In genomic region chr17:8248751-8249607, GRCh38 we compare ENCODE assay signal across 8 cellular contexts. TPM values are rescaled to one million over a fixed set of nuclear protein-coding genes. Genes with fewer than 3 reads are reported as not detected.
DNase-seq lines count a peak whose midpoint lies in the region; ATAC-seq and TF ChIP-seq lines count a peak whose summit lies in the region.

Gene PFAS (plus strand): TSS chr17:8249289. CDS start chr17:8253938, 4,649 bp downstream.

- peaks cover 0 to under 1% of the 10 kb centered on the region in 2 donors for H3K36me3 ChIP-seq in left lung

- H3K9me3 Mint-ChIP-seq in dendritic cell treated with granulocyte-macrophage colony-stimulating factor and Interleukin-4, amounts not matched to agents 40 ng/mL and 50 ng/mL, for 4 days = no peaks in the 10 kb centered on the region

- H3K27me3 ChIP-seq in left lung = no peaks in the 10 kb centered on the region

- peak; percentile 55 for ATAC-seq in GM19035 (IDR thresholded peaks at IDR 0.05; ENCODE audit: unreplicated experiment)
- ATAC-seq in HG03520 (IDR thresholded peaks at IDR 0.05; ENCODE audit: unreplicated experiment) = peak; percentile 45
- ATAC-seq in left lung = peak; percentile 78

- H3K9me3 ChIP-seq in left lung = no peaks in the 10 kb centered on the region

- H3K27ac Mint-ChIP-seq in dendritic cell treated with granulocyte-macrophage colony-stimulating factor and Interleukin-4, amounts not matched to agents 40 ng/mL and 50 ng/mL, for 4 days = peak within 1 kb of the TSS; percentile 99

- H3K4me3 ChIP-seq in left lung = peak within 1 kb of the TSS; percentile 77 to 81

- no peak for TF ChIP-seq CTCF in left lung (IDR thresholded peaks at IDR 0.05)

- no peaks in the 10 kb centered on the region for H3K27me3 Mint-ChIP-seq in dendritic cell treated with granulocyte-macrophage colony-stimulating factor and Interleukin-4, amounts not matched to agents 40 ng/mL and 50 ng/mL, for 4 days

- DNase-seq in AG20443 (ENCODE audit: low spot score) (peak; percentile 97), NCI-H748 (lab: John Stamatoyannopoulos, UW; ENCODE audit: unreplicated experiment) (peak; percentile 99), left lung (peak; percentile 95 to 99)
- peak; percentile 95 to 96 for DNase-seq in activated CD4-positive, alpha-beta T cell treated with anti-CD3 and anti-CD28 coated beads, Interleukin-2, amount 50 U/mL, for 24 hours (ENCODE audit: low read depth in 1 of 2, low spot score in 1 of 2)
- DNase-seq in stimulated activated CD4-positive, alpha-beta T cell treated with anti-CD3 and anti-CD28 coated beads, Interleukin-2, amount 100 ng/mL, for 24 hours = peak; percentile 97 to 99

- H3K4me3 Mint-ChIP-seq in dendritic cell treated with granulocyte-macrophage colony-stimulating factor and Interleukin-4, amounts not matched to agents 40 ng/mL and 50 ng/mL, for 4 days = peak within 1 kb of the TSS; percentile 90

- peaks cover 33% of the 10 kb centered on the region for H3K4me1 Mint-ChIP-seq in dendritic cell treated with granulocyte-macrophage colony-stimulating factor and Interleukin-4, amounts not matched to agents 40 ng/mL and 50 ng/mL, for 4 days (ENCODE audit: low read depth)

- H3K36me3 Mint-ChIP-seq in dendritic cell treated with granulocyte-macrophage colony-stimulating factor and Interleukin-4, amounts not matched to agents 40 ng/mL and 50 ng/mL, for 4 days (ENCODE audit: low read depth) = peaks cover 29% of the 10 kb centered on the region

- peaks cover 7 to 24% of the 10 kb centered on the region in 2 donors for H3K4me1 ChIP-seq in left lung

- intact Hi-C loops in dendritic cell treated with granulocyte-macrophage colony-stimulating factor and Interleukin-4, amounts not matched to agents 40 ng/mL and 50 ng/mL, for 4 days (cut with micrococcal nuclease) = loop anchor here (2.0 to 5.0 kb wide), 2 partner anchors 40 to 128 kb away; partner anchors contain the start of genes KRABD2 and RANGRF
- intact Hi-C loops in left lung (cut with DNase I) = no loop called here

- peak within 1 kb of the TSS; percentile 98 to 100 for H3K27ac ChIP-seq in left lung

RNA-seq across cellular contexts. Expression of gene PFAS, which starts in this region (rescaled TPM):
- total RNA-seq in left lung = 10 to 100 TPM; 25.9 to 51.0 TPM

Comparison
In these comparisons a context has a peak if more than half of its experiments do, and no peak if none do; other contexts are left out.
1. Peak in every context shown above with its lines: DNase-seq, ATAC-seq, H3K4me3 ChIP-seq and H3K27ac ChIP-seq.